In genomic region chr2:133825778-133826177, GRCh38 we compare ENCODE assay signal across 7 cellular contexts.
"Had no signal": no experiment of that assay in that cellular context is flagged by ENCODE, and none has a peak within 500 bp of the region (broad histone marks: within the 10 kb centered on the region; RNA-seq: fewer than 3 reads in every experiment).

No MANE protein-coding gene starts in this region.

- H3K36me3 ChIP-seq: HAP-1 had no signal

- H3K4me1 ChIP-seq: HAP-1 had no signal

- H3K9me3 ChIP-seq: HAP-1 had no signal

- ATAC-seq: HCT116, K562 had no signal

- H3K4me3 ChIP-seq: GM23248, HAP-1, K562 had no signal

- DNase-seq: GM23248, GOT3, H7, KG1 had no signal

- H3K27ac ChIP-seq: GM23248 had no signal
